ENCODE assay signal across 28 cellular contexts in genomic region chr2:36982467-36982866, GRCh38.
"Had no signal": no experiment of that assay in that cellular context is flagged by ENCODE, and none has a peak within 500 bp of the region (broad histone marks: within the 10 kb centered on the region; RNA-seq: fewer than 3 reads in every experiment).

No MANE protein-coding gene starts in this region.

- H3K27me3 Mint-ChIP-seq: activated CD8-positive, alpha-beta T cell treated with anti-CD3 and anti-CD28 coated beads for 36 hours; activated naive CD8-positive, alpha-beta T cell; central memory CD8-positive, alpha-beta T cell; IgD-negative memory B cell; T-cell had no signal

- H3K9ac ChIP-seq: KMS-11 had no signal

- H3K4me1 ChIP-seq: SJSA1 had no signal

- H3K36me3 ChIP-seq: SJSA1 had no signal

- H3K4me3 Mint-ChIP-seq: activated CD8-positive, alpha-beta T cell treated with anti-CD3 and anti-CD28 coated beads for 36 hours; activated naive CD4-positive, alpha-beta T cell treated with anti-CD3 and anti-CD28 coated beads for 36 hours; activated naive CD8-positive, alpha-beta T cell; brain; central memory CD8-positive, alpha-beta T cell; IgD-negative memory B cell; T-cell had no signal

- H3K4me1 Mint-ChIP-seq: brain; central memory CD8-positive, alpha-beta T cell; IgD-negative memory B cell; T-cell had no signal

- H3K9me3 ChIP-seq: SJSA1 had no signal

- H3K9me3 Mint-ChIP-seq: central memory CD8-positive, alpha-beta T cell; IgD-negative memory B cell had no signal

- FAIRE-seq: astrocyte, RCC 7860 had no signal

- H3K27ac Mint-ChIP-seq: activated CD8-positive, alpha-beta T cell treated with anti-CD3 and anti-CD28 coated beads for 36 hours; activated naive CD4-positive, alpha-beta T cell treated with anti-CD3 and anti-CD28 coated beads for 36 hours; activated naive CD8-positive, alpha-beta T cell had no signal

- ATAC-seq: activated CD8-positive, alpha-beta T cell treated with anti-CD3 and anti-CD28 coated beads for 36 hours; PC-3; T-cell had no signal

- H3K4me2 ChIP-seq: KMS-11 had no signal

- H3K27ac ChIP-seq: KMS-11, SJSA1 had no signal

- H3K27me3 ChIP-seq: SJSA1 had no signal

- H3K4me3 ChIP-seq: SJSA1 had no signal

- DNase-seq: activated CD4-positive, alpha-beta T cell treated with anti-CD3 and anti-CD28 coated beads for 4 hours; activated CD8-positive, alpha-beta memory T cell treated with anti-CD3 and anti-CD28 coated beads, Interleukin-2, amount 50 U/mL, for 48 hours; activated CD8-positive, alpha-beta T cell treated with anti-CD3 and anti-CD28 coated beads for 36 hours; activated gamma-delta T cell; activated naive CD4-positive, alpha-beta T cell treated with anti-CD3 and anti-CD28 coated beads for 36 hours; activated T-cell treated with anti-CD3 and anti-CD28 coated beads, Interleukin-2, amount 50 U/mL, for 1 hour; amygdala; NCI-H1092; NCI-H1417 treated with DMSO at 0.1 percent for 48 hours; NCI-H1694; NCI-H2029; NCI-H2107; NCI-H345; NCI-H510A; NCI-H69; PC-3; SHP77; T-cell; T-helper 2 cell; T1000 had no signal
